Comparison of ENCODE assay signal across 1 cellular context in genomic region chr16:89545044-89545830, GRCh38.
A peak's percentile ranks its signal among the peaks of the same experiment; 100 is the strongest.
TF ChIP-seq lines count a peak whose summit lies in the region.

No MANE protein-coding gene starts in this region.

TF ChIP-seq in HepG2, 621 proteins besides CTCF, POLR2A, EP300 and RAD21 (continued from another document and continues in another):
- no peak for TF ChIP-seq ZNF407 (CRISPR knock-in tag; IDR thresholded peaks at IDR 0.05; ENCODE audit: not compliant biosample characterization)
- no peak for TF ChIP-seq ZNF589 (CRISPR knock-in tag; conservative IDR thresholded peaks at IDR 0.05)
- TF ChIP-seq ZNF251 (CRISPR knock-in tag; IDR thresholded peaks at IDR 0.05), result no peak
- TF ChIP-seq CSRNP1 (CRISPR knock-in tag; IDR thresholded peaks at IDR 0.05), result peak; percentile 81; the same call in 1 of the 2 replicates
- no peak for TF ChIP-seq ZNF672 (CRISPR knock-in tag; IDR thresholded peaks at IDR 0.05)
- TF ChIP-seq ZNF781 (CRISPR knock-in tag; IDR thresholded peaks at IDR 0.05; ENCODE audit: borderline replicate concordance, not compliant biosample characterization), result peak; percentile 28
- TF ChIP-seq THRA (CRISPR knock-in tag; IDR thresholded peaks at IDR 0.05; ENCODE audit: borderline replicate concordance), result peak; percentile 23; the same call in 1 of the 2 replicates
- peak; percentile 77; the same call in 1 of the 2 replicates for TF ChIP-seq ZNF280D (CRISPR knock-in tag; IDR thresholded peaks at IDR 0.05)
- no peak for TF ChIP-seq SP140L (CRISPR knock-in tag; IDR thresholded peaks at IDR 0.05; ENCODE audit: borderline replicate concordance)
- no peak for TF ChIP-seq NBN (conservative IDR thresholded peaks at IDR 0.05)
- no peak for TF ChIP-seq ZBTB25 (CRISPR knock-in tag; IDR thresholded peaks at IDR 0.05)
- TF ChIP-seq ZNF232 (CRISPR knock-in tag; IDR thresholded peaks at IDR 0.05; ENCODE audit: borderline replicate concordance), result no peak
- TF ChIP-seq ZNF605 (CRISPR knock-in tag; IDR thresholded peaks at IDR 0.05), result peak; percentile 86
- no peak for TF ChIP-seq AKNA (CRISPR knock-in tag; IDR thresholded peaks at IDR 0.05; ENCODE audit: borderline replicate concordance)
- no peak for TF ChIP-seq MZF1 (CRISPR knock-in tag; IDR thresholded peaks at IDR 0.05; ENCODE audit: borderline replicate concordance)
- no peak for TF ChIP-seq NCOA1 (CRISPR knock-in tag; IDR thresholded peaks at IDR 0.05)
- TF ChIP-seq ZNF501 (CRISPR knock-in tag; IDR thresholded peaks at IDR 0.05), result peak; percentile 83
- no peak for TF ChIP-seq CENPBD1 (CRISPR knock-in tag; IDR thresholded peaks at IDR 0.05; ENCODE audit: borderline replicate concordance, low read depth)
- no peak for TF ChIP-seq SRSF9 (IDR thresholded peaks at IDR 0.05; ENCODE audit: borderline replicate concordance, insufficient read depth, low read depth, low read length, poor library complexity, severe bottlenecking)
- TF ChIP-seq NFE2L1 (CRISPR knock-in tag; IDR thresholded peaks at IDR 0.05; ENCODE audit: borderline replicate concordance), result no peak
- peak; percentile 22; the same call in 1 of the 2 replicates for TF ChIP-seq ZGPAT (CRISPR knock-in tag; IDR thresholded peaks at IDR 0.05)
- peak; percentile 43; the same call in 1 of the 2 replicates for TF ChIP-seq CREM (IDR thresholded peaks at IDR 0.05)
- no peak for TF ChIP-seq CREM (CRISPR knock-in tag; IDR thresholded peaks at IDR 0.05)
- no peak for TF ChIP-seq ZNF441 (CRISPR knock-in tag; IDR thresholded peaks at IDR 0.05; ENCODE audit: borderline replicate concordance)
- TF ChIP-seq ZBTB46 (CRISPR knock-in tag; IDR thresholded peaks at IDR 0.05; ENCODE audit: borderline replicate concordance), result no peak
- 0 out of 2 replicates have a peak, but pooled peaks have one; percentile 9 for TF ChIP-seq MXD3 (CRISPR knock-in tag; IDR thresholded peaks at IDR 0.05)
- no peak for TF ChIP-seq ZNF7 (CRISPR knock-in tag; IDR thresholded peaks at IDR 0.05)
- no peak for TF ChIP-seq HNRNPH1 (optimal IDR thresholded peaks at IDR 0.05; ENCODE audit: low read depth, low read length)
